In the genomic region with DNA sequence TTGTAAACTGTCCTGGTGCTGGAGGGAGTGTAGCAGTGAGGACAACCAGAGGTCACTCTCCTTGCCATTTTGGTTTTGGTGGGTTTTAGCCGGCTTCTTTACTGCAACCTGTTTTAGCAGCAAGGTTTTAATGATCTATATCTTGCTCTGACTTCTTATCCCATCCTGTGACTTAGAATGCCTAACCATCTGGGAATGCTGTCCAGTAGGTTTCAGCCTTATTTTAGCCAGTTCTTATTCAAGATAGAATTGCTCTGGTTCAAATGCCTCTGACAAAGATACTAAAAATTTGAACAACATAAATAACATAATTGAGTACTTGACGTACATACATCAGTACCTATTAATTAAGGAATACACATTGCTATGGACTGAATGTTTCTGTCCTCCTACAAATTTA, we compare ENCODE assay signal across 3 cellular contexts.
"Had no signal": no experiment of that assay in that cellular context is flagged by ENCODE, and none has a peak within 500 bp of the region (broad histone marks: within the 10 kb centered on the region; RNA-seq: fewer than 3 reads in every experiment).

No MANE protein-coding gene starts in this region.

- H3K4me3 ChIP-seq: GM12878 had no signal

- ATAC-seq: GM12878 had no signal

- DNase-seq: GDM1, GF-D8 had no signal
